1 cellular context compared by ENCODE assay signal in the genomic region with DNA sequence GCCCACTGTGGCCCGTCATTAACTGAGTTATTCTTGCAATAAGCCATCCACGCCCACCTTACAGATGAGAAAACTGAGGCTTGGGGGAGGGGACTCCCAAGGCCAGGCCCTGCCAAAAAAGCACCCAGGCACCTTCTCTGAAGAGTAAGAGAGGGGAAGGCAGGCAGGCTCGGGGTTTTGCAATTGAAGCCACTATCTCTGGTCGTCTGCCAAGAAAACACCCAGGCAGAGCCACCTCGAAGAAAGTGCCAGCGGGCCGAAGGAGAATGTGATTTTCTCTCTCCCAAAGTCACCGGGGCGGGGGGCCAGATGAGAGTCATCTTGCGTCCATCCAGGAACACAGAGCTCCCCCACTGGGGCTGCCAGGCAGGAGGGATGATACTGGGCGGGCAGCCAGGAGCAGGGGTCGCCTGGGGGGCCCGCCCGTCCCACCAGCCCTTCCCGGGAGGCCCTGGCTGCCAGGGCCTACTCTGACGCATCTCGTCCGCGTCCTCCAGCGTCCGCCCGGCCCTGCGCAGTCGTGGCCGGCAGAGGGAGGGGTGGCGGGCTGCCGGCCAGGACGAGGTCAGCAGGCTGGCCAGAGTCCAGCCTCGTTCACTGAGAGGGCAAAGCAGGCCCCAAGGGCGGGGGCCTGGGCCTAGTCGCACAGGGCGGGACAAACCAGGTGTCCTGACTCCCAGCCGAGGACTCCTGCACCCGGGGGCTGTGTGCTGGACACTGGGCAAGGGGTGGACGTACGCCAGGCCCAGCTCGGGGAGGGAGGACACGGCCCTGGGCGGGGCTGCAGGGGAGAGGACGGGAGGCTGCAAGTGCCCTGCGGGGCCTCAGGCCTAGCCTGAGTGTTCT.
TF ChIP-seq lines count a peak whose summit lies in the region.

No MANE protein-coding gene starts in this region.

TF ChIP-seq in HCT116, 20 proteins besides CTCF, POLR2A, EP300 and RAD21 (continued from another document):
- TF ChIP-seq, protein P1, sequence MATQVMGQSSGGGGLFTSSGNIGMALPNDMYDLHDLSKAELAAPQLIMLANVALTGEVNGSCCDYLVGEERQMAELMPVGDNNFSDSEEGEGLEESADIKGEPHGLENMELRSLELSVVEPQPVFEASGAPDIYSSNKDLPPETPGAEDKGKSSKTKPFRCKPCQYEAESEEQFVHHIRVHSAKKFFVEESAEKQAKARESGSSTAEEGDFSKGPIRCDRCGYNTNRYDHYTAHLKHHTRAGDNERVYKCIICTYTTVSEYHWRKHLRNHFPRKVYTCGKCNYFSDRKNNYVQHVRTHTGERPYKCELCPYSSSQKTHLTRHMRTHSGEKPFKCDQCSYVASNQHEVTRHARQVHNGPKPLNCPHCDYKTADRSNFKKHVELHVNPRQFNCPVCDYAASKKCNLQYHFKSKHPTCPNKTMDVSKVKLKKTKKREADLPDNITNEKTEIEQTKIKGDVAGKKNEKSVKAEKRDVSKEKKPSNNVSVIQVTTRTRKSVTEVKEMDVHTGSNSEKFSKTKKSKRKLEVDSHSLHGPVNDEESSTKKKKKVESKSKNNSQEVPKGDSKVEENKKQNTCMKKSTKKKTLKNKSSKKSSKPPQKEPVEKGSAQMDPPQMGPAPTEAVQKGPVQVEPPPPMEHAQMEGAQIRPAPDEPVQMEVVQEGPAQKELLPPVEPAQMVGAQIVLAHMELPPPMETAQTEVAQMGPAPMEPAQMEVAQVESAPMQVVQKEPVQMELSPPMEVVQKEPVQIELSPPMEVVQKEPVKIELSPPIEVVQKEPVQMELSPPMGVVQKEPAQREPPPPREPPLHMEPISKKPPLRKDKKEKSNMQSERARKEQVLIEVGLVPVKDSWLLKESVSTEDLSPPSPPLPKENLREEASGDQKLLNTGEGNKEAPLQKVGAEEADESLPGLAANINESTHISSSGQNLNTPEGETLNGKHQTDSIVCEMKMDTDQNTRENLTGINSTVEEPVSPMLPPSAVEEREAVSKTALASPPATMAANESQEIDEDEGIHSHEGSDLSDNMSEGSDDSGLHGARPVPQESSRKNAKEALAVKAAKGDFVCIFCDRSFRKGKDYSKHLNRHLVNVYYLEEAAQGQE (IDR thresholded peaks at IDR 0.05; ENCODE audit: low read depth) = no peak
- TF ChIP-seq, protein P2, sequence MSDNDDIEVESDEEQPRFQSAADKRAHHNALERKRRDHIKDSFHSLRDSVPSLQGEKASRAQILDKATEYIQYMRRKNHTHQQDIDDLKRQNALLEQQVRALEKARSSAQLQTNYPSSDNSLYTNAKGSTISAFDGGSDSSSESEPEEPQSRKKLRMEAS (IDR thresholded peaks at IDR 0.05) = no peak
- TF ChIP-seq SP1 (IDR thresholded peaks at IDR 0.05; ENCODE audit: low read depth) (no peak), ELF1 (IDR thresholded peaks at IDR 0.05; ENCODE audit: borderline replicate concordance, low read depth) (no peak), POLR2AphosphoS5 (IDR thresholded peaks at IDR 0.05; ENCODE audit: low read depth, low read length) (no peak)
